In the genomic region with DNA sequence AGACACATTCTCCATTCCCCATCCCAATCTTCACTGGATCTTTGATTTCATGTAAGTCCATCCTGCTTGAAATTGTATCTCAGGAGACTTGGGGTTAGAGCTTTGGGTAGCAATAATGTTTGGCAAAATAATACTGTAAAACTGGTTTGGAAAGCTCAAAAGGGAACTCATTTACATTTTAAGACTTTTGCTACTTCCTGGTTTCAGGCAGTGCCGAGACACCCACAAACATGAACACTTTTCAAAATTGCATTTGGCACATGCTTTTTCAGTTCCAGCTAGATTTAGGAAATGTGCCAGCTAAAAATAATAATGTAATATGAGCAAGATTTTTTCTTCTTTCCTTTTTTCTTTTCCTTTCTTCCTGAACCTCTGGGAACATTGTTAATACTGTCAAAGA, we compare ENCODE assay signal across 1 cellular context.
TF ChIP-seq lines count a peak whose summit lies in the region.

No MANE protein-coding gene starts in this region.

TF ChIP-seq in IMR-90, 13 proteins besides CTCF, POLR2A, EP300 and RAD21:
- TF ChIP-seq FOS (IDR thresholded peaks at IDR 0.05; ENCODE audit: low read depth, low read length), result no peak
- TF ChIP-seq BHLHE40 (IDR thresholded peaks at IDR 0.05; ENCODE audit: low read depth, low read length), result no peak
- TF ChIP-seq MAZ (IDR thresholded peaks at IDR 0.05; ENCODE audit: borderline replicate concordance, low read depth, low read length), result no peak
- no peak for TF ChIP-seq CHD1 (IDR thresholded peaks at IDR 0.05; ENCODE audit: low read depth, low read length)
- TF ChIP-seq RFX5 (IDR thresholded peaks at IDR 0.05; ENCODE audit: low read depth, low read length), result no peak
- TF ChIP-seq CEBPB (IDR thresholded peaks at IDR 0.05; ENCODE audit: low read depth, low read length), result no peak
- TF ChIP-seq RCOR1 (IDR thresholded peaks at IDR 0.05; ENCODE audit: insufficient replicate concordance, low read length), result no peak
- TF ChIP-seq MXI1 (IDR thresholded peaks at IDR 0.05; ENCODE audit: borderline replicate concordance, low read depth, low read length), result no peak
- TF ChIP-seq, protein P1, sequence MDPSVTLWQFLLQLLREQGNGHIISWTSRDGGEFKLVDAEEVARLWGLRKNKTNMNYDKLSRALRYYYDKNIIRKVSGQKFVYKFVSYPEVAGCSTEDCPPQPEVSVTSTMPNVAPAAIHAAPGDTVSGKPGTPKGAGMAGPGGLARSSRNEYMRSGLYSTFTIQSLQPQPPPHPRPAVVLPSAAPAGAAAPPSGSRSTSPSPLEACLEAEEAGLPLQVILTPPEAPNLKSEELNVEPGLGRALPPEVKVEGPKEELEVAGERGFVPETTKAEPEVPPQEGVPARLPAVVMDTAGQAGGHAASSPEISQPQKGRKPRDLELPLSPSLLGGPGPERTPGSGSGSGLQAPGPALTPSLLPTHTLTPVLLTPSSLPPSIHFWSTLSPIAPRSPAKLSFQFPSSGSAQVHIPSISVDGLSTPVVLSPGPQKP (IDR thresholded peaks at IDR 0.05; ENCODE audit: borderline replicate concordance, low read depth, low read length), result no peak
